Comparison of ENCODE assay signal across 1 cellular context in genomic region chr1:160046494-160047115, GRCh38.
TF ChIP-seq lines count a peak whose summit lies in the region.

No MANE protein-coding gene starts in this region.

TF ChIP-seq in K562, 482 proteins besides CTCF, POLR2A, EP300 and RAD21 (continued from another document and continues in another):
- TF ChIP-seq CUX1 (CRISPR knock-in tag; IDR thresholded peaks at IDR 0.05) (peak; percentile 87; the same call in 1 of the 2 replicates), MAZ (CRISPR knock-in tag; conservative IDR thresholded peaks at IDR 0.05 in 1 of 2, IDR thresholded peaks at IDR 0.05 in 1 of 2) (peak; percentile 75 to 85), ZC3H4 (CRISPR knock-in tag; IDR thresholded peaks at IDR 0.05; ENCODE audit: borderline replicate concordance) (no peak), ZNF134 (CRISPR knock-in tag; conservative IDR thresholded peaks at IDR 0.05) (peak; percentile 15; the same call in 1 of the 2 replicates), MCM7 (IDR thresholded peaks at IDR 0.05) (no peak), KDM5B (IDR thresholded peaks at IDR 0.05; ENCODE audit: insufficient replicate concordance, low read depth, low read length) (no peak), E2F4 (CRISPR knock-in tag; IDR thresholded peaks at IDR 0.05; ENCODE audit: low read depth) (no peak), ILF3 (IDR thresholded peaks at IDR 0.05; ENCODE audit: borderline replicate concordance) (no peak), NFE2L1 (tag; IDR thresholded peaks at IDR 0.05; ENCODE audit: borderline replicate concordance, low read depth) (no peak), POLR2AphosphoS5 (IDR thresholded peaks at IDR 0.05; ENCODE audit: control insufficient read depth, insufficient read depth, low read depth, low read length) (peak; percentile 99), GTF2B (IDR thresholded peaks at IDR 0.05; ENCODE audit: extremely low read depth, insufficient read length) (no peak), TRIM25 (IDR thresholded peaks at IDR 0.05; ENCODE audit: borderline replicate concordance) (no peak), TSC22D4 (tag; IDR thresholded peaks at IDR 0.05) (no peak), ZKSCAN3 (CRISPR knock-in tag; IDR thresholded peaks at IDR 0.05) (no peak), ARID3A (IDR thresholded peaks at IDR 0.05; ENCODE audit: borderline replicate concordance, low read depth, low read length) (peak; percentile 68), ZNF512 (tag; IDR thresholded peaks at IDR 0.05) (no peak), CREB3 (tag; conservative IDR thresholded peaks at IDR 0.05; ENCODE audit: low read depth) (no peak), THRB (CRISPR knock-in tag; conservative IDR thresholded peaks at IDR 0.05) (0 out of 2 replicates have a peak, but pooled peaks have one; percentile 6), USF2 (CRISPR knock-in tag; IDR thresholded peaks at IDR 0.05) (no peak), POLR2H (tag; IDR thresholded peaks at IDR 0.05; ENCODE audit: low read depth) (no peak), TEAD2 (tag; IDR thresholded peaks at IDR 0.05) (no peak), HDAC3 (IDR thresholded peaks at IDR 0.05; ENCODE audit: borderline replicate concordance, partially characterized antibody) (peak; percentile 90), MEIS2 (IDR thresholded peaks at IDR 0.05; ENCODE audit: partially characterized antibody) (peak; percentile 64), REST (CRISPR knock-in tag; IDR thresholded peaks at IDR 0.05; ENCODE audit: low read depth) (no peak), SP2 (IDR thresholded peaks at IDR 0.05; ENCODE audit: extremely low read depth, low read depth, low read length, poor library complexity, severe bottlenecking) (no peak), ZHX1 (conservative IDR thresholded peaks at IDR 0.05; ENCODE audit: low read length) (no peak)
